Comparison of ENCODE assay signal across 19 cellular contexts in the genomic region with DNA sequence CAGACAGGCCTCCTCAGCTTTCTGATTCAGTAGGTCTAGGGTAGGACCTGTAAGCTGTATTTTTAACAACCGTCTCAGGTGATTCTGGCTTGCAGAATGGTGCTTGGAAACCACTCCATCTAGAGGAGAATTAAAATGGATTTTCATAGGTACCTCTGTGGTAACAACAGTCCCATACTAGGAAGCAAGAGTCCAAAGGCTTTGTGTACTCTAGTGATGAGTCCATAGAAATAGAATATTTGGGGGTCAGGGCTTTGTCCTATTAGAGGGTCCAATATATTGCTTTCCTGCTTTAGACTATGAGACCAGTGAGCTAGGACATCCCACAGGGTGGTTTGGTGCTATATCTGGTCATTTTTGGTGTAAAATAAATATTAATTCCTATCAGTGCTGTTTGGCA.
"Had no signal": no experiment of that assay in that cellular context is flagged by ENCODE, and none has a peak within 500 bp of the region (broad histone marks: within the 10 kb centered on the region; RNA-seq: fewer than 3 reads in every experiment).

No MANE protein-coding gene starts in this region.

- H3K36me3 ChIP-seq: colonic mucosa, esophagus squamous epithelium, gastrocnemius medialis, heart right ventricle, left ventricle myocardium inferior, lower lobe of right lung had no signal

- H3K4me3 ChIP-seq: colonic mucosa, esophagus squamous epithelium, gastrocnemius medialis, heart right ventricle, left ventricle myocardium inferior, lower lobe of right lung had no signal

- ATAC-seq: effector memory CD8-positive, alpha-beta T cell; esophagus mucosa; gastrocnemius medialis; heart right ventricle; left cardiac atrium; lower lobe of right lung had no signal

- DNase-seq: colonic mucosa; cortex of kidney; effector CD8-positive, alpha-beta T cell; effector memory CD8-positive, alpha-beta T cell; endodermal cell; erythroblast; esophagus squamous epithelium; foreskin fibroblast; foreskin melanocyte; gastrocnemius medialis; glutamatergic neuron; head of caudate nucleus; heart right ventricle; hippocampal formation; left cardiac atrium; left ventricle myocardium inferior; lower lobe of right lung had no signal

- H3K9me3 ChIP-seq: colonic mucosa, esophagus squamous epithelium, gastrocnemius medialis, heart right ventricle, left ventricle myocardium inferior, lower lobe of right lung had no signal

- H3K27me3 ChIP-seq: colonic mucosa, esophagus squamous epithelium, gastrocnemius medialis, heart right ventricle had no signal

- H3K27ac ChIP-seq: colonic mucosa, epithelial cell of prostate, esophagus squamous epithelium, gastrocnemius medialis, heart right ventricle, left ventricle myocardium inferior, lower lobe of right lung had no signal
